20 cellular contexts compared by ENCODE assay signal in the genomic region with DNA sequence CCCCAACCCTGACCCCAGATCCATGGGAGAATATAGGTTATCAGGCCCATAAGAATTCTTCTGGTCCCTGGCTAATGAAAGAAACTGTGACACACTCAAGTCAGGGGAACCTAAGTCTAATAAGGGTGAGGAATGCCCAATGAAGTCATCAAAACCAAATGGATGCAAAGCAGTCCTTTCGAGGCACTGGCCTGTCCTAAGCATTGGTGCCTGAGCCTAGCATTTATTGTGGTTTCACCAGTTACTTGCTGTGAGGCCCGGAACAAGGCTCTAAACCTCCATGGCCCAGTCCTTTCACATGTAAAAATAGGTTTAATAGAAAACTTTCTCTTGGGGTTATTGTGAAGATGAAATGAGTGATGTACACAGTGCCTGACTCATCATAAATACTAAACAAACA.
A peak's percentile ranks its signal among the peaks of the same experiment; 100 is the strongest.
DNase-seq lines count a peak whose midpoint lies in the region; ATAC-seq and TF ChIP-seq lines count a peak whose summit lies in the region.
"Had no signal": no experiment of that assay in that cellular context is flagged by ENCODE, and none has a peak within 500 bp of the region (broad histone marks: within the 10 kb centered on the region; RNA-seq: fewer than 3 reads in every experiment).

No MANE protein-coding gene starts in this region.

- no peak overlapping the region for H3K27ac ChIP-seq in GM23338 (ENCODE audit: low read depth)
- H3K27ac ChIP-seq in HUES48 (ENCODE audit: low read depth, low read length), result peak overlapping the region; percentile 37
- H3K27ac ChIP-seq in vagina, result no peak overlapping the region
- H3K27ac ChIP-seq: 22Rv1, A549, BLaER1 had no signal

- H3K4me2 ChIP-seq in GM23338, result no peak overlapping the region
- H3K4me2 ChIP-seq: A549, BLaER1 had no signal

- H3K4me1 ChIP-seq in GM23338 (ENCODE audit: insufficient read depth) (peaks cover 14% of the 10 kb centered on the region), HUES48 (ENCODE audit: control insufficient read depth, insufficient read depth, low read length) (peaks cover 15% of the 10 kb centered on the region), vagina (no peaks in the 10 kb centered on the region)
- H3K4me1 ChIP-seq: A549, BLaER1 had no signal

- POLR2A ChIA-PET in WTC11 (lab: Charles Lee), result no interaction called here

- no peaks in the 10 kb centered on the region for H3F3A ChIP-seq in GM23338 (replicated peaks; ENCODE audit: low read depth)

- H4K20me1 ChIP-seq in GM23338 (replicated peaks; ENCODE audit: insufficient read depth), result no peaks in the 10 kb centered on the region
- H4K20me1 ChIP-seq: BLaER1 had no signal

- peak; percentile 80 for ATAC-seq in GM23338
- peak; percentile 88 for ATAC-seq in WTC11
- ATAC-seq in HG03520 (IDR thresholded peaks at IDR 0.05; ENCODE audit: unreplicated experiment), result no peak
- ATAC-seq: A549, HCT116, K562 had no signal

- no peaks in the 10 kb centered on the region for H3K36me3 ChIP-seq in GM23338 (ENCODE audit: insufficient read depth)
- no peaks in the 10 kb centered on the region for H3K36me3 ChIP-seq in HUES48 (ENCODE audit: control insufficient read depth, insufficient read depth, low read length)
- H3K36me3 ChIP-seq in vagina, result no peaks in the 10 kb centered on the region
- H3K36me3 ChIP-seq: BLaER1 had no signal

- H3K4me3 Mint-ChIP-seq in GM23338 (no peak overlapping the region), WTC11 (no peak overlapping the region)
- H3K4me3 Mint-ChIP-seq: CD14-positive monocyte; CD4-positive, alpha-beta memory T cell; HFFc6 had no signal

- H3K9ac ChIP-seq in HUES48 (ENCODE audit: low read depth, low read length), result no peak overlapping the region
- H3K9ac ChIP-seq: BLaER1 had no signal

- no peaks in the 10 kb centered on the region for H3K9me2 ChIP-seq in GM23338 (ENCODE audit: insufficient read depth)

- CTCF ChIA-PET in WTC11 (lab: Charles Lee), result no interaction called here

- DNase-seq in GM23338 (ENCODE audit: low spot score) (peak; percentile 35), WTC11 (ENCODE audit: low spot score) (no peak), iPS-NIHi11 (ENCODE audit: low spot score) (peak; percentile 18), vagina (ENCODE audit: extremely low spot score in 2 of 2) (no peak), posterior vena cava (ENCODE audit: low spot score) (no peak), NCI-H774 (lab: John Stamatoyannopoulos, UW) (no peak)
- DNase-seq: CD4-positive, alpha-beta memory T cell; DMS153; DMS79; GDM1; HFFc6; IMR-90 had no signal

- no peak for TF ChIP-seq CTCF in GM23338 (conservative IDR thresholded peaks at IDR 0.05; ENCODE audit: low read depth in 2 of 2)
- no peak for TF ChIP-seq CTCF in WTC11 (IDR thresholded peaks at IDR 0.05)
- no peak for TF ChIP-seq CTCF in vagina (IDR thresholded peaks at IDR 0.05)

- no peaks in the 10 kb centered on the region for H3K27me3 ChIP-seq in GM23338 (ENCODE audit: insufficient read depth)
- no peaks in the 10 kb centered on the region for H3K27me3 ChIP-seq in HUES48 (ENCODE audit: control insufficient read depth, insufficient read depth, low read length)
- H3K27me3 ChIP-seq in vagina, result no peaks in the 10 kb centered on the region
- H3K27me3 ChIP-seq: BLaER1 had no signal

- H3K9me3 ChIP-seq in HUES48 (ENCODE audit: control insufficient read depth, insufficient read depth, low read length) (no peaks in the 10 kb centered on the region), vagina (no peaks in the 10 kb centered on the region)
- H3K9me3 ChIP-seq: A549, BLaER1 had no signal

- H3K36me3 Mint-ChIP-seq in GM23338 (ENCODE audit: low read depth), result peaks cover 3% of the 10 kb centered on the region
- 0 out of 2 replicates have a peak, but pooled peaks cover 2% of the 10 kb centered on the region for H3K36me3 Mint-ChIP-seq in WTC11
- H3K36me3 Mint-ChIP-seq: CD14-positive monocyte; CD4-positive, alpha-beta memory T cell had no signal

- peaks cover 28% of the 10 kb centered on the region for H3K4me1 Mint-ChIP-seq in GM23338
- peaks cover 53% of the 10 kb centered on the region for H3K4me1 Mint-ChIP-seq in WTC11
- H3K4me1 Mint-ChIP-seq: CD14-positive monocyte; CD4-positive, alpha-beta memory T cell had no signal

- TF ChIP-seq POLR2A in vagina (IDR thresholded peaks at IDR 0.05), result no peak

- intact Hi-C loops in vagina (cut with DNase I) (no loop called here), posterior vena cava (cut with DNase I) (loop anchor here in 1 of 2 donors (5.0 kb wide), 1 partner anchor 43 kb away; no protein-coding TSS in a partner anchor)

- H3K27me3 Mint-ChIP-seq in GM23338 (ENCODE audit: insufficient read depth, low read depth, poor library complexity), result no peaks in the 10 kb centered on the region
- no peaks in the 10 kb centered on the region for H3K27me3 Mint-ChIP-seq in WTC11 (ENCODE audit: low read depth)
- H3K27me3 Mint-ChIP-seq: CD4-positive, alpha-beta memory T cell had no signal

- no peaks in the 10 kb centered on the region for H3K79me2 ChIP-seq in GM23338 (replicated peaks; ENCODE audit: insufficient read depth)

- H3K27ac Mint-ChIP-seq in GM23338, result no peak overlapping the region; the same call in 1 of the 2 replicates
- peak overlapping the region; percentile 76 for H3K27ac Mint-ChIP-seq in WTC11
- H3K27ac Mint-ChIP-seq: CD14-positive monocyte; CD4-positive, alpha-beta memory T cell; HFFc6 had no signal

- H3K4me3 ChIP-seq in GM23338 (no peak overlapping the region), HUES48 (ENCODE audit: low read depth, low read length) (no peak overlapping the region), vagina (no peak overlapping the region)
- H3K4me3 ChIP-seq: A549, BLaER1, K562 had no signal

- H3K9me3 Mint-ChIP-seq in GM23338 (no peaks in the 10 kb centered on the region), WTC11 (peaks cover 6% of the 10 kb centered on the region; the same call in 1 of the 2 replicates)
- H3K9me3 Mint-ChIP-seq: HFFc6 had no signal

- no peak overlapping the region for H2AFZ ChIP-seq in GM23338

TF ChIP-seq in GM23338, 12 proteins besides CTCF, POLR2A, EP300 and RAD21 (continues in another document):
- no peak for TF ChIP-seq POLR2AphosphoS5 (IDR thresholded peaks at IDR 0.05; ENCODE audit: low read depth)
- TF ChIP-seq, protein P1, sequence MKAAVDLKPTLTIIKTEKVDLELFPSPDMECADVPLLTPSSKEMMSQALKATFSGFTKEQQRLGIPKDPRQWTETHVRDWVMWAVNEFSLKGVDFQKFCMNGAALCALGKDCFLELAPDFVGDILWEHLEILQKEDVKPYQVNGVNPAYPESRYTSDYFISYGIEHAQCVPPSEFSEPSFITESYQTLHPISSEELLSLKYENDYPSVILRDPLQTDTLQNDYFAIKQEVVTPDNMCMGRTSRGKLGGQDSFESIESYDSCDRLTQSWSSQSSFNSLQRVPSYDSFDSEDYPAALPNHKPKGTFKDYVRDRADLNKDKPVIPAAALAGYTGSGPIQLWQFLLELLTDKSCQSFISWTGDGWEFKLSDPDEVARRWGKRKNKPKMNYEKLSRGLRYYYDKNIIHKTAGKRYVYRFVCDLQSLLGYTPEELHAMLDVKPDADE (IDR thresholded peaks at IDR 0.05), result no peak

TF ChIP-seq in WTC11, 78 proteins besides CTCF, POLR2A, EP300 and RAD21 (continues in another document):
- TF ChIP-seq EMX1 (CRISPR knock-in tag; IDR thresholded peaks at IDR 0.05), result no peak
- TF ChIP-seq FOXK1 (CRISPR knock-in tag; IDR thresholded peaks at IDR 0.05), result no peak
- TF ChIP-seq, protein P2, sequence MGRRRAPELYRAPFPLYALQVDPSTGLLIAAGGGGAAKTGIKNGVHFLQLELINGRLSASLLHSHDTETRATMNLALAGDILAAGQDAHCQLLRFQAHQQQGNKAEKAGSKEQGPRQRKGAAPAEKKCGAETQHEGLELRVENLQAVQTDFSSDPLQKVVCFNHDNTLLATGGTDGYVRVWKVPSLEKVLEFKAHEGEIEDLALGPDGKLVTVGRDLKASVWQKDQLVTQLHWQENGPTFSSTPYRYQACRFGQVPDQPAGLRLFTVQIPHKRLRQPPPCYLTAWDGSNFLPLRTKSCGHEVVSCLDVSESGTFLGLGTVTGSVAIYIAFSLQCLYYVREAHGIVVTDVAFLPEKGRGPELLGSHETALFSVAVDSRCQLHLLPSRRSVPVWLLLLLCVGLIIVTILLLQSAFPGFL (CRISPR knock-in tag; IDR thresholded peaks at IDR 0.05; ENCODE audit: borderline replicate concordance), result no peak
- no peak for TF ChIP-seq ATF1 (CRISPR knock-in tag; IDR thresholded peaks at IDR 0.05)
- no peak for TF ChIP-seq TEAD4 (CRISPR knock-in tag; IDR thresholded peaks at IDR 0.05)
- TF ChIP-seq TEAD1 (CRISPR knock-in tag; IDR thresholded peaks at IDR 0.05), result no peak
- no peak for TF ChIP-seq ZNF423 (CRISPR knock-in tag; IDR thresholded peaks at IDR 0.05)
- TF ChIP-seq, protein P3, sequence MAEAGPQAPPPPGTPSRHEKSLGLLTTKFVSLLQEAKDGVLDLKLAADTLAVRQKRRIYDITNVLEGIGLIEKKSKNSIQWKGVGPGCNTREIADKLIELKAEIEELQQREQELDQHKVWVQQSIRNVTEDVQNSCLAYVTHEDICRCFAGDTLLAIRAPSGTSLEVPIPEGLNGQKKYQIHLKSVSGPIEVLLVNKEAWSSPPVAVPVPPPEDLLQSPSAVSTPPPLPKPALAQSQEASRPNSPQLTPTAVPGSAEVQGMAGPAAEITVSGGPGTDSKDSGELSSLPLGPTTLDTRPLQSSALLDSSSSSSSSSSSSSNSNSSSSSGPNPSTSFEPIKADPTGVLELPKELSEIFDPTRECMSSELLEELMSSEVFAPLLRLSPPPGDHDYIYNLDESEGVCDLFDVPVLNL (CRISPR knock-in tag; IDR thresholded peaks at IDR 0.05; ENCODE audit: borderline replicate concordance, low read depth), result no peak
- TF ChIP-seq, protein P4, sequence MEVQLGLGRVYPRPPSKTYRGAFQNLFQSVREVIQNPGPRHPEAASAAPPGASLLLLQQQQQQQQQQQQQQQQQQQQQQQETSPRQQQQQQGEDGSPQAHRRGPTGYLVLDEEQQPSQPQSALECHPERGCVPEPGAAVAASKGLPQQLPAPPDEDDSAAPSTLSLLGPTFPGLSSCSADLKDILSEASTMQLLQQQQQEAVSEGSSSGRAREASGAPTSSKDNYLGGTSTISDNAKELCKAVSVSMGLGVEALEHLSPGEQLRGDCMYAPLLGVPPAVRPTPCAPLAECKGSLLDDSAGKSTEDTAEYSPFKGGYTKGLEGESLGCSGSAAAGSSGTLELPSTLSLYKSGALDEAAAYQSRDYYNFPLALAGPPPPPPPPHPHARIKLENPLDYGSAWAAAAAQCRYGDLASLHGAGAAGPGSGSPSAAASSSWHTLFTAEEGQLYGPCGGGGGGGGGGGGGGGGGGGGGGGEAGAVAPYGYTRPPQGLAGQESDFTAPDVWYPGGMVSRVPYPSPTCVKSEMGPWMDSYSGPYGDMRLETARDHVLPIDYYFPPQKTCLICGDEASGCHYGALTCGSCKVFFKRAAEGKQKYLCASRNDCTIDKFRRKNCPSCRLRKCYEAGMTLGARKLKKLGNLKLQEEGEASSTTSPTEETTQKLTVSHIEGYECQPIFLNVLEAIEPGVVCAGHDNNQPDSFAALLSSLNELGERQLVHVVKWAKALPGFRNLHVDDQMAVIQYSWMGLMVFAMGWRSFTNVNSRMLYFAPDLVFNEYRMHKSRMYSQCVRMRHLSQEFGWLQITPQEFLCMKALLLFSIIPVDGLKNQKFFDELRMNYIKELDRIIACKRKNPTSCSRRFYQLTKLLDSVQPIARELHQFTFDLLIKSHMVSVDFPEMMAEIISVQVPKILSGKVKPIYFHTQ (CRISPR knock-in tag; IDR thresholded peaks at IDR 0.05), result no peak
- TF ChIP-seq RORB (CRISPR knock-in tag; IDR thresholded peaks at IDR 0.05), result no peak
- TF ChIP-seq GABPB1 (CRISPR knock-in tag; IDR thresholded peaks at IDR 0.05), result no peak

Comparison
In these comparisons a context has a peak if more than half of its experiments do, and no peak if none do; other contexts are left out.
1. DNase-seq: peak in GM23338 (single experiment) and iPS-NIHi11 (single experiment); none in WTC11 (single experiment), vagina (0 of 2), posterior vena cava (single experiment) and NCI-H774 (single experiment).